17 cellular contexts compared by ENCODE assay signal in the genomic region with DNA sequence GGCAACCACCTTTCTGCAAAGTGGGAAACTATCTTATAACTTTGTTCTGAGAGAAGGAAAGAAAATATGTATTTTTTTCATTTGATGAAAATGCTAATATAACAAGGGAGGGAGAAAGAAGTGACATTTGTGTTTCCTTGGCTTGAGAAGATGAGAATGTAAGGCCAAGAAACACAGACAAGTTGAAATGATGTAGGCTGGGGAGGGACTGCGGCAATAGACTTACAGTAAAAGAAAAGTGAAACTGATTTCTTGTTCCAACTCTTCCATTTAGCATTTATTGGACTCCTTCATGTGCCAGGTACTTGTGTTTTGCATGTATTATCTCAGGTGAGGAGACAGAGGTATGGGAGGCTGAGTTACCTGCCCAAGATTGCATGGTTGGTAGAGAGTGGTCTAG.
DNase-seq lines count a peak whose midpoint lies in the region; ATAC-seq, FAIRE-seq and TF ChIP-seq lines count a peak whose summit lies in the region.
"Had no signal": no experiment of that assay in that cellular context is flagged by ENCODE, and none has a peak within 500 bp of the region (broad histone marks: within the 10 kb centered on the region; RNA-seq: fewer than 3 reads in every experiment).

No MANE protein-coding gene starts in this region.

- peak overlapping the region; percentile 40 to 59 for H3K27ac ChIP-seq in ascending aorta
- H3K27ac ChIP-seq in small intestine (ENCODE audit: low read depth in 1 of 2, low read length in 1 of 2), result peak overlapping the region in 1 of 2 donors; percentile 64
- H3K27ac ChIP-seq: left lung had no signal

- H3K27me3 ChIP-seq in ascending aorta (no peaks in the 10 kb centered on the region), small intestine (ENCODE audit: control insufficient read depth in 2 of 2, insufficient read depth in 2 of 2, low read length in 2 of 2) (no peaks in the 10 kb centered on the region)
- H3K27me3 ChIP-seq: left lung had no signal

- H3K4me3 ChIP-seq in ascending aorta (peak overlapping the region; percentile 30 to 43), small intestine (ENCODE audit: low read depth in 1 of 2, low read length in 2 of 2) (no peak overlapping the region)
- H3K4me3 ChIP-seq: left lung had no signal

- H3K36me3 Mint-ChIP-seq in activated T-cell treated with anti-CD3 and anti-CD28 coated beads, Interleukin-2, amount 50 U/mL, for 24 hours (ENCODE audit: low read depth), result no peaks in the 10 kb centered on the region
- H3K36me3 Mint-ChIP-seq in mesothelial cell of epicardium, result no peaks in the 10 kb centered on the region

- whole genome bisulfite sequencing in small intestine, 3 donors, result 13 to 63% (median 39%) methylated on average over 1 of the region's 1 CpG

- no peaks in the 10 kb centered on the region for H3K27me3 Mint-ChIP-seq in activated T-cell treated with anti-CD3 and anti-CD28 coated beads, Interleukin-2, amount 50 U/mL, for 24 hours
- no peaks in the 10 kb centered on the region for H3K27me3 Mint-ChIP-seq in mesothelial cell of epicardium (ENCODE audit: low read depth)

- H3K4me3 Mint-ChIP-seq in activated T-cell treated with anti-CD3 and anti-CD28 coated beads, Interleukin-2, amount 50 U/mL, for 24 hours, result peak overlapping the region; percentile 55
- no peak overlapping the region for H3K4me3 Mint-ChIP-seq in mesothelial cell of epicardium

- ATAC-seq in HG02852 (IDR thresholded peaks at IDR 0.05; ENCODE audit: unreplicated experiment), result no peak
- ATAC-seq: effector memory CD8-positive, alpha-beta T cell; left lung had no signal

- peaks cover 42% of the 10 kb centered on the region for H3K4me1 Mint-ChIP-seq in activated T-cell treated with anti-CD3 and anti-CD28 coated beads, Interleukin-2, amount 50 U/mL, for 24 hours (ENCODE audit: low read depth)
- peaks cover 22% of the 10 kb centered on the region for H3K4me1 Mint-ChIP-seq in mesothelial cell of epicardium

- H3K27ac Mint-ChIP-seq in activated T-cell treated with anti-CD3 and anti-CD28 coated beads, Interleukin-2, amount 50 U/mL, for 24 hours, result peak overlapping the region; percentile 60
- no peak overlapping the region for H3K27ac Mint-ChIP-seq in mesothelial cell of epicardium

- TF ChIP-seq CTCF in ascending aorta (IDR thresholded peaks at IDR 0.05) (no peak), mesothelial cell of epicardium (IDR thresholded peaks at IDR 0.05; ENCODE audit: unreplicated experiment) (no peak)

- intact Hi-C loops in ascending aorta (cut with DNase I), result no loop called here

- H3K36me3 ChIP-seq in ascending aorta (no peaks in the 10 kb centered on the region), small intestine (ENCODE audit: control insufficient read depth in 2 of 2, insufficient read depth in 2 of 2, low read length in 2 of 2) (no peaks in the 10 kb centered on the region)
- H3K36me3 ChIP-seq: left lung had no signal

- DNase-seq in activated T-cell treated with anti-CD3 and anti-CD28 coated beads, Interleukin-2, amount 50 U/mL, for 24 hours, result no peak
- DNase-seq in activated T-cell treated with anti-CD3 and anti-CD28 coated beads, Interleukin-2, amount 50 U/mL, for 1 hour, result no peak
- DNase-seq in OCI-M1 (lab: John Stamatoyannopoulos, UW), result peak; percentile 61
- no peak for DNase-seq in ascending aorta (ENCODE audit: low spot score in 2 of 2)
- DNase-seq in small intestine, result peak; percentile 62
- no peak for DNase-seq in mesothelial cell of epicardium (ENCODE audit: low spot score in 2 of 2, unreplicated experiment in 2 of 2)
- no peak for DNase-seq in superior temporal gyrus (ENCODE audit: extremely low spot score)
- DNase-seq: ACHN; COR-L47; effector memory CD8-positive, alpha-beta T cell; GDM1; left lung; NCI-H1694 treated with DMSO at 0.1 percent for 48 hours; NCI-H524; stimulated activated CD4-positive, alpha-beta T cell treated with anti-CD3 and anti-CD28 coated beads, Interleukin-15, amount 100 ng/mL, for 24 hours; substantia nigra had no signal

- H3K4me1 ChIP-seq in ascending aorta (peaks cover 10 to 64% of the 10 kb centered on the region in 2 donors), small intestine (ENCODE audit: control insufficient read depth in 2 of 2, insufficient read depth in 1 of 2, low read depth in 1 of 2, low read length in 1 of 2) (peaks cover 5 to 8% of the 10 kb centered on the region in 2 donors)

- FAIRE-seq in small intestine (lab: Jason Lieb, UNC), result no peak

- H3K9me3 ChIP-seq in ascending aorta, result no peaks in the 10 kb centered on the region
- no peaks in the 10 kb centered on the region for H3K9me3 ChIP-seq in small intestine (ENCODE audit: control insufficient read depth, low read depth)
- H3K9me3 ChIP-seq: left lung had no signal

- H3K9me3 Mint-ChIP-seq in activated T-cell treated with anti-CD3 and anti-CD28 coated beads, Interleukin-2, amount 50 U/mL, for 24 hours, result no peaks in the 10 kb centered on the region
- H3K9me3 Mint-ChIP-seq in mesothelial cell of epicardium, result no peaks in the 10 kb centered on the region
- H3K9me3 Mint-ChIP-seq: effector memory CD8-positive, alpha-beta T cell had no signal

Comparison
In these comparisons a context has a peak if more than half of its experiments do, and no peak if none do; other contexts are left out.
1. DNase-seq: peak in OCI-M1 (single experiment) and small intestine (single experiment); none in activated T-cell treated with anti-CD3 and anti-CD28 coated beads, Interleukin-2, amount 50 U/mL, for 24 hours (single experiment), activated T-cell treated with anti-CD3 and anti-CD28 coated beads, Interleukin-2, amount 50 U/mL, for 1 hour (single experiment), ascending aorta (0 of 2), mesothelial cell of epicardium (0 of 2) and superior temporal gyrus (single experiment).
2. H3K4me3 ChIP-seq: peak in ascending aorta (2 of 2); none in small intestine (0 of 2).